ENCODE assay signal across 11 cellular contexts in genomic region chrX:129780441-129781105, GRCh38. TPM values are rescaled to one million over a fixed set of nuclear protein-coding genes. Genes with fewer than 3 reads are reported as not detected.
A peak's percentile ranks its signal among the peaks of the same experiment; 100 is the strongest.
DNase-seq lines count a peak whose midpoint lies in the region; ATAC-seq lines count a peak whose summit lies in the region.
"Had no signal": no experiment of that assay in that cellular context is flagged by ENCODE, and none has a peak within 500 bp of the region (broad histone marks: within the 10 kb centered on the region; RNA-seq: fewer than 3 reads in every experiment).

No MANE protein-coding gene starts in this region.

- intact Hi-C loops in left cardiac atrium (cut with DNase I) = no loop called here
- intact Hi-C loops in Right ventricle myocardium superior (cut with DNase I) = no loop called here

- no peaks in the 10 kb centered on the region for H3K36me3 ChIP-seq in urinary bladder (ENCODE audit: insufficient read depth)

- H3K36me3 Mint-ChIP-seq in activated CD8-positive, alpha-beta T cell treated with anti-CD3 and anti-CD28 coated beads, Interleukin-2, amount 10 ng/mL, durations not matched to agents 7 days and 5 days (ENCODE audit: low read depth) = peaks cover 60% of the 10 kb centered on the region
- H3K36me3 Mint-ChIP-seq: WTC11 had no signal

- peaks cover 49% of the 10 kb centered on the region for H3K4me1 Mint-ChIP-seq in activated CD8-positive, alpha-beta T cell treated with anti-CD3 and anti-CD28 coated beads, Interleukin-2, amount 10 ng/mL, durations not matched to agents 7 days and 5 days (ENCODE audit: low read depth)

- H3K27ac ChIP-seq in urinary bladder (ENCODE audit: low read depth) = no peak overlapping the region

- H3K4me3 Mint-ChIP-seq in activated CD8-positive, alpha-beta T cell treated with anti-CD3 and anti-CD28 coated beads, Interleukin-2, amount 10 ng/mL, durations not matched to agents 7 days and 5 days = peak overlapping the region; percentile 89
- H3K4me3 Mint-ChIP-seq: WTC11 had no signal

- DNase-seq in left cardiac atrium (peak; percentile 17), Right ventricle myocardium superior (no peak), NCI-H524 treated with DMSO at 0.1 percent for 48 hours (lab: John Stamatoyannopoulos, UW) (no peak), NCI-H2107 (lab: John Stamatoyannopoulos, UW) (no peak)
- no peak for DNase-seq in activated CD8-positive, alpha-beta T cell treated with anti-CD3 and anti-CD28 coated beads, Interleukin-2, amount 10 ng/mL, durations not matched to agents 7 days and 5 days
- DNase-seq in central memory CD4-positive, alpha-beta T cell = no peak
- DNase-seq: erythroblast had no signal

- POLR2A ChIA-PET in activated CD8-positive, alpha-beta T cell treated with anti-CD3 and anti-CD28 coated beads, Interleukin-2, amount 10 ng/mL, durations not matched to agents 7 days and 5 days (lab: Charles Lee) = interaction anchor here (1.0 to 10.3 kb wide), 7 partner anchors 11 to 140 kb away, joined by 3 to 165 read pairs (median 20); partner anchors contain the start of gene UTP14A

- H3K27me3 Mint-ChIP-seq in activated CD8-positive, alpha-beta T cell treated with anti-CD3 and anti-CD28 coated beads, Interleukin-2, amount 10 ng/mL, durations not matched to agents 7 days and 5 days (ENCODE audit: low read depth) = no peaks in the 10 kb centered on the region

- no peaks in the 10 kb centered on the region for H3K9me3 ChIP-seq in mononuclear cell (ENCODE audit: low read depth, low read length)

- H3K4me3 ChIP-seq in mononuclear cell (ENCODE audit: low read length) (peak overlapping the region; percentile 91), urinary bladder (ENCODE audit: low read depth, low read length) (peak overlapping the region; percentile 16)

- CTCF ChIA-PET in activated CD8-positive, alpha-beta T cell treated with anti-CD3 and anti-CD28 coated beads, Interleukin-2, amount 10 ng/mL, durations not matched to agents 7 days and 5 days (lab: Charles Lee) = interaction anchor here (0.9 to 6.7 kb wide), 13 partner anchors 11 to 172 kb away, joined by 3 to 71 read pairs (median 6); partner anchors contain the start of gene APLN

- ATAC-seq in left cardiac atrium (peak in 1 of 2 donors; percentile 22), Right ventricle myocardium superior (ENCODE audit: poor library complexity) (no peak)
- ATAC-seq in activated CD8-positive, alpha-beta T cell treated with anti-CD3 and anti-CD28 coated beads, Interleukin-2, amount 10 ng/mL, durations not matched to agents 7 days and 5 days = no peak

- H3K9me3 Mint-ChIP-seq in activated CD8-positive, alpha-beta T cell treated with anti-CD3 and anti-CD28 coated beads, Interleukin-2, amount 10 ng/mL, durations not matched to agents 7 days and 5 days (ENCODE audit: insufficient read depth) = no peaks in the 10 kb centered on the region
- H3K9me3 Mint-ChIP-seq: WTC11 had no signal

- H3K27ac Mint-ChIP-seq in activated CD8-positive, alpha-beta T cell treated with anti-CD3 and anti-CD28 coated beads, Interleukin-2, amount 10 ng/mL, durations not matched to agents 7 days and 5 days = peak overlapping the region; percentile 94
- H3K27ac Mint-ChIP-seq: WTC11 had no signal

- H3K27me3 ChIP-seq in mononuclear cell (ENCODE audit: insufficient read depth, low read length) = no peaks in the 10 kb centered on the region

- H3K4me1 ChIP-seq in mononuclear cell (ENCODE audit: insufficient read depth, low read length) (peaks cover 78% of the 10 kb centered on the region), urinary bladder (ENCODE audit: insufficient read depth) (no peaks in the 10 kb centered on the region)

- WGBS in urinary bladder = 74% methylated on average over 6 of the region's 6 CpGs

RNA-seq across cellular contexts. Expression of gene SASH3, which starts 0.8 kb away (rescaled TPM):
- total RNA-seq in left cardiac atrium (1 to 10 TPM; 5.8 to 9.2 TPM), Right ventricle myocardium superior (2.2 TPM), mononuclear cell (132 TPM), urinary bladder (2.6 TPM)
- total RNA-seq in activated CD8-positive, alpha-beta T cell treated with anti-CD3 and anti-CD28 coated beads, Interleukin-2, amount 10 ng/mL, durations not matched to agents 7 days and 5 days = 100 to 1,000 TPM; 286 to 303 TPM
- polyA plus RNA-seq in urinary bladder = 6.4 TPM
- polyA plus RNA-seq: BJ had no signal

RNA-seq across cellular contexts. Expression of gene XPNPEP2, which starts 41.8 kb away (rescaled TPM):
- 1 to 10 TPM; 2.0 to 2.5 TPM for total RNA-seq in left cardiac atrium
- 0.73 TPM for total RNA-seq in Right ventricle myocardium superior
- 1 to 10 TPM; 1.6 to 1.7 TPM for total RNA-seq in activated CD8-positive, alpha-beta T cell treated with anti-CD3 and anti-CD28 coated beads, Interleukin-2, amount 10 ng/mL, durations not matched to agents 7 days and 5 days
- 0.31 TPM for total RNA-seq in mononuclear cell
- 4.7 TPM for total RNA-seq in urinary bladder
- polyA plus RNA-seq in urinary bladder = 9.9 TPM

Comparison
In these comparisons a context has a peak if more than half of its experiments do, and no peak if none do; other contexts are left out.
1. RNA of gene SASH3, which starts 0.8 kb away (total RNA-seq): 286 to 303 TPM in activated CD8-positive, alpha-beta T cell treated with anti-CD3 and anti-CD28 coated beads, Interleukin-2, amount 10 ng/mL, durations not matched to agents 7 days and 5 days and 132 TPM in mononuclear cell (single experiment); 5.8 to 9.2 TPM in left cardiac atrium, 2.6 TPM in urinary bladder (single experiment) and 2.2 TPM in Right ventricle myocardium superior (single experiment); every median in the first group is over 10 times any median in the second.